Comparison of ENCODE assay signal across 8 cellular contexts in genomic region chr19:12946092-12946845, GRCh38. TPM values are rescaled to one million over a fixed set of nuclear protein-coding genes. Genes with fewer than 3 reads are reported as not detected.
DNase-seq lines count a peak whose midpoint lies in the region; ATAC-seq and TF ChIP-seq lines count a peak whose summit lies in the region.

No MANE protein-coding gene starts in this region.

- CTCF ChIA-PET in Calu3 (lab: Charles Lee) = interaction anchor here (0.7 kb wide), 2 partner anchors 8 to 58 kb away, joined by 5 read pairs; no protein-coding TSS in a partner anchor

- peaks cover 9% of the 10 kb centered on the region for H3K4me1 Mint-ChIP-seq in Calu3 (ENCODE audit: low read depth, unreplicated experiment)

- TF ChIP-seq CTCF in Calu3 (IDR thresholded peaks at IDR 0.05; ENCODE audit: unreplicated experiment) (no peak), right atrium auricular region (IDR thresholded peaks at IDR 0.05) (no peak)

- peak overlapping the region; percentile 79 for H3K4me3 Mint-ChIP-seq in Calu3 (ENCODE audit: low read depth, unreplicated experiment)

- no peaks in the 10 kb centered on the region for H3K9me3 ChIP-seq in right atrium auricular region

- ATAC-seq in GM19467 (IDR thresholded peaks at IDR 0.05; ENCODE audit: unreplicated experiment) = peak; percentile 17

- H3K4me3 ChIP-seq in right atrium auricular region (peak overlapping the region; percentile 94 to 95), rectal smooth muscle tissue (ENCODE audit: low read length) (peak overlapping the region; percentile 81)

- peak overlapping the region; percentile 96 for H3K27ac Mint-ChIP-seq in Calu3 (ENCODE audit: unreplicated experiment)

- no peaks in the 10 kb centered on the region for H3K27me3 Mint-ChIP-seq in Calu3 (ENCODE audit: unreplicated experiment)

- H3K4me1 ChIP-seq in right atrium auricular region (peaks cover 0 to 44% of the 10 kb centered on the region in 2 donors), rectal smooth muscle tissue (ENCODE audit: control insufficient read depth, insufficient read depth, low read length) (peaks cover 11% of the 10 kb centered on the region)

- DNase-seq in Calu3 (peak; percentile 64), HPDE6-E6E7 (ENCODE audit: extremely low spot score) (peak; percentile 80), SK-N-DZ (ENCODE audit: low spot score) (peak; percentile 53), right atrium auricular region (ENCODE audit: low spot score) (no peak), SKM-1 treated with dmso at 0.1 percent for 144 hours (lab: John Stamatoyannopoulos, UW; ENCODE audit: unreplicated experiment) (no peak)

- H3K36me3 Mint-ChIP-seq in Calu3 (ENCODE audit: insufficient read depth, unreplicated experiment) = peaks cover 91% of the 10 kb centered on the region

- H3K27me3 ChIP-seq in right atrium auricular region (no peaks in the 10 kb centered on the region), rectal smooth muscle tissue (ENCODE audit: control insufficient read depth, insufficient read depth, low read length) (no peaks in the 10 kb centered on the region)

- H3K27ac ChIP-seq in adipose tissue (ENCODE audit: low read depth, low read length) (peak overlapping the region; percentile 62), right atrium auricular region (peak overlapping the region; percentile 95 to 96), rectal smooth muscle tissue (ENCODE audit: low read depth, low read length) (peak overlapping the region; percentile 84)

- intact Hi-C loops in Calu3 (cut with micrococcal nuclease; ENCODE audit: unreplicated experiment) = no loop called here

- WGBS in adipose tissue, 3 donors = 3% methylated on average over 30 to 41 of the region's 41 CpGs

- TSS peak; percentile 25 for BruUV-seq in Calu3 (replicated peaks; lab: Mats Ljungman, UMichigan)

- peak overlapping the region; percentile 38 for H3K9ac ChIP-seq in rectal smooth muscle tissue (ENCODE audit: low read length)

- H3K36me3 ChIP-seq in right atrium auricular region = peaks cover 76% of the 10 kb centered on the region
- H3K36me3 ChIP-seq in rectal smooth muscle tissue (ENCODE audit: control insufficient read depth, insufficient read depth, low read length) = peaks cover 40% of the 10 kb centered on the region

- no peaks in the 10 kb centered on the region for H3K9me3 Mint-ChIP-seq in Calu3 (ENCODE audit: low read depth, unreplicated experiment)

RNA-seq across cellular contexts. Expression of gene RAD23A, which starts 0.6 kb away (rescaled TPM):
- total RNA-seq in Calu3 (2022) (101 and 110 TPM in 2 replicates), right atrium auricular region (100 to 1,000 TPM; 178 to 185 TPM)
- 103 and 107 TPM in 2 replicates for polyA plus RNA-seq in SK-N-DZ (2014; cell fraction: cytosol; rRNA removed)
- polyA plus RNA-seq in SK-N-DZ (2014; cell fraction: nucleus; rRNA removed) = 122 and 155 TPM in 2 replicates
- polyA plus RNA-seq in adipose tissue = 100 to 1,000 TPM in 2 of 3 donors, 10 to 100 TPM in 1; 58.1 to 159 (median 133) TPM

RNA-seq across cellular contexts. Expression of gene CALR, which starts 7.9 kb away (rescaled TPM):
- total RNA-seq in Calu3 (2022) (680 and 718 TPM in 2 replicates), right atrium auricular region (100 to 1,000 TPM; 285 to 289 TPM)
- polyA plus RNA-seq in SK-N-DZ (2014; cell fraction: cytosol; rRNA removed) = 519 and 594 TPM in 2 replicates
- polyA plus RNA-seq in SK-N-DZ (2014; cell fraction: nucleus; rRNA removed) = 267 and 339 TPM in 2 replicates
- polyA plus RNA-seq in adipose tissue = 100 to 1,000 TPM; 215 to 433 (median 312) TPM

RNA-seq across cellular contexts. Expression of gene GADD45GIP1, which starts 10.8 kb away (rescaled TPM):
- total RNA-seq in Calu3 (2022) = 20.0 and 21.6 TPM in 2 replicates
- 33.3 and 37.3 TPM in 2 replicates for polyA plus RNA-seq in SK-N-DZ (2014; cell fraction: cytosol; rRNA removed)
- 18.4 and 25.6 TPM in 2 replicates for polyA plus RNA-seq in SK-N-DZ (2014; cell fraction: nucleus; rRNA removed)
- polyA plus RNA-seq in adipose tissue = 10 to 100 TPM; 34.2 to 51.5 (median 38.2) TPM
- total RNA-seq in right atrium auricular region = 10 to 100 TPM; 48.5 to 58.7 TPM

RNA-seq across cellular contexts. Expression of gene FARSA, which starts 12.8 kb away (rescaled TPM):
- total RNA-seq in Calu3 (2022) (72.8 and 75.5 TPM in 2 replicates), right atrium auricular region (10 to 100 TPM; 36.4 TPM)
- 81.9 and 107 TPM in 2 replicates for polyA plus RNA-seq in SK-N-DZ (2014; cell fraction: cytosol; rRNA removed)
- 73.3 and 79.5 TPM in 2 replicates for polyA plus RNA-seq in SK-N-DZ (2014; cell fraction: nucleus; rRNA removed)
- 10 to 100 TPM; 34.0 to 47.6 (median 35.0) TPM for polyA plus RNA-seq in adipose tissue

RNA-seq across cellular contexts. Expression of gene DAND5, which starts 23.1 kb away (rescaled TPM):
- total RNA-seq in Calu3 (2022) (0.21 and 0.47 TPM in 2 replicates), right atrium auricular region (10 to 100 TPM in 1 of 2 donors, 1 to 10 TPM in 1; 2.9 to 10.7 TPM)
- polyA plus RNA-seq in SK-N-DZ (2014; cell fraction: cytosol; rRNA removed) = not detected in 2 replicates
- polyA plus RNA-seq in SK-N-DZ (2014; cell fraction: nucleus; rRNA removed) = not detected in 2 replicates
- polyA plus RNA-seq in adipose tissue = under 1 TPM; 0.04 to 0.11 (median 0.05) TPM

Comparison
In these comparisons a context has a peak if more than half of its experiments do, and no peak if none do; other contexts are left out.
1. DNase-seq: peak in Calu3 (single experiment), HPDE6-E6E7 (single experiment) and SK-N-DZ (single experiment); none in right atrium auricular region (single experiment) and SKM-1 treated with dmso at 0.1 percent for 144 hours (single experiment).
2. Peak in every context shown above with its lines, with median percentiles within 50 percentile points of each other: H3K27ac ChIP-seq.